ENCODE assay signal across 22 cellular contexts in genomic region chr1:163614346-163614745, GRCh38.
DNase-seq lines count a peak whose midpoint lies in the region; ATAC-seq and TF ChIP-seq lines count a peak whose summit lies in the region.
"Had no signal": no experiment of that assay in that cellular context is flagged by ENCODE, and none has a peak within 500 bp of the region (broad histone marks: within the 10 kb centered on the region; RNA-seq: fewer than 3 reads in every experiment).

No MANE protein-coding gene starts in this region.

- H3K4me2 ChIP-seq in H9 (ENCODE audit: insufficient read depth, insufficient read length, low read length) (no peak overlapping the region), mesendoderm (ENCODE audit: low read length) (no peak overlapping the region)
- H3K4me2 ChIP-seq: A549; BLaER1 treated with 17β-estradiol and CSF1 and Interleukin-3, amounts not matched to agents 10 nM and 100 nM had no signal

- H3K4ac ChIP-seq in H9 (ENCODE audit: low read depth, low read length): no peak overlapping the region
- H3K4ac ChIP-seq in mesendoderm (ENCODE audit: low read depth, low read length): no peak overlapping the region

- H3K4me1 ChIP-seq in H9 (ENCODE audit: insufficient read depth, low read length): peaks cover 12% of the 10 kb centered on the region
- peaks cover 4% of the 10 kb centered on the region for H3K4me1 ChIP-seq in mesendoderm (ENCODE audit: control insufficient read depth, low read depth, low read length)
- H3K4me1 ChIP-seq in HAP-1: peaks cover 16% of the 10 kb centered on the region
- H3K4me1 ChIP-seq: A549; BE2C; BLaER1 treated with 17β-estradiol and CSF1 and Interleukin-3, amounts not matched to agents 10 nM and 100 nM had no signal

- H3K18ac ChIP-seq in H9 (ENCODE audit: insufficient read length, low read depth, low read length): no peak overlapping the region
- H3K18ac ChIP-seq in mesendoderm (ENCODE audit: low read length): peak overlapping the region; percentile 87

- no peak overlapping the region for H2BK20ac ChIP-seq in H9 (ENCODE audit: low read depth, low read length, poor library complexity, severe bottlenecking)

- ATAC-seq in WTC11 (peak; percentile 26; the same call in 1 of the 2 replicates), HG03469 (IDR thresholded peaks at IDR 0.05; ENCODE audit: unreplicated experiment) (no peak), HG03095 (IDR thresholded peaks at IDR 0.05; ENCODE audit: unreplicated experiment) (no peak), GM19395 (IDR thresholded peaks at IDR 0.05; ENCODE audit: unreplicated experiment) (no peak)
- ATAC-seq: A549, GM12878 had no signal

- H3K27ac Mint-ChIP-seq in H9 (peak overlapping the region in 2 of 3 experiments; percentile 27 to 83; a peak in 4 of 7 replicates), WTC11 (peak overlapping the region; percentile 8; the same call in 1 of the 2 replicates)
- H3K27ac Mint-ChIP-seq: CD14-positive monocyte; CD4-positive, alpha-beta T cell; CD8-positive, alpha-beta memory T cell had no signal

- H3K36me3 ChIP-seq in mesendoderm (ENCODE audit: control insufficient read depth, insufficient read depth, low read length) (no peaks in the 10 kb centered on the region), HAP-1 (replicated peaks) (no peaks in the 10 kb centered on the region)
- H3K36me3 ChIP-seq: BE2C; BLaER1 treated with 17β-estradiol and CSF1 and Interleukin-3, amounts not matched to agents 10 nM and 100 nM had no signal

- H3K36me3 Mint-ChIP-seq in H9 (ENCODE audit: insufficient read depth in 1 of 3, low read depth in 3 of 3) (no peaks in the 10 kb centered on the region; a peak in 1 of 7 replicates), WTC11 (no peaks in the 10 kb centered on the region)
- H3K36me3 Mint-ChIP-seq: CD14-positive monocyte; CD8-positive, alpha-beta memory T cell had no signal

- H3K9me3 Mint-ChIP-seq in H9: 0 out of 5 replicates have a peak, but pooled peaks cover 0 to 3% of the 10 kb centered on the region in 2 experiments
- H3K9me3 Mint-ChIP-seq in WTC11: peaks cover 4% of the 10 kb centered on the region; the same call in 1 of the 2 replicates

- no peak overlapping the region for H2BK12ac ChIP-seq in H9 (ENCODE audit: insufficient read length, low read depth, low read length)

- POLR2A ChIA-PET in WTC11 (lab: Charles Lee): no interaction called here

- H3K23me2 ChIP-seq in H9 (ENCODE audit: insufficient read length, low read depth, low read length, poor library complexity, severe bottlenecking): no peaks in the 10 kb centered on the region

- no peak overlapping the region for H3K56ac ChIP-seq in H9 (ENCODE audit: insufficient read length, low read depth, low read length)
- peak overlapping the region; percentile 65 for H3K56ac ChIP-seq in mesendoderm (ENCODE audit: low read length)

- H2BK15ac ChIP-seq in H9 (ENCODE audit: low read depth, low read length): no peak overlapping the region
- H2BK15ac ChIP-seq in mesendoderm (replicated peaks; ENCODE audit: low read depth): no peak overlapping the region

- no peaks in the 10 kb centered on the region for H3K79me1 ChIP-seq in H9 (ENCODE audit: insufficient read depth, low read depth, low read length, poor library complexity, severe bottlenecking)
- no peaks in the 10 kb centered on the region for H3K79me1 ChIP-seq in mesendoderm (ENCODE audit: low read length)

- no peak for DNase-seq in H9
- no peak for DNase-seq in WTC11 (ENCODE audit: low spot score)
- DNase-seq in mesendoderm: peak; percentile 64
- no peak for DNase-seq in HAP-1 (ENCODE audit: low spot score in 2 of 2)
- DNase-seq: 8988T; ACHN; AML-193; BE2C; CD4-positive, alpha-beta T cell; CD8-positive, alpha-beta memory T cell; DMS 273 treated with DMSO at 0.1 percent for 48 hours; DMS79; EL; GDM1; HCEC 1CT had no signal

- no peak overlapping the region for H4K5ac ChIP-seq in H9 (ENCODE audit: insufficient read length, low read depth, low read length)
- peak overlapping the region; percentile 74 for H4K5ac ChIP-seq in mesendoderm (ENCODE audit: low read length)

- no peak for TF ChIP-seq CTCF in H9 (conservative IDR thresholded peaks at IDR 0.05)
- no peak for TF ChIP-seq CTCF in WTC11 (IDR thresholded peaks at IDR 0.05)

- no peak overlapping the region for H3K14ac ChIP-seq in H9 (ENCODE audit: insufficient read depth, low read length)

- H2AFZ ChIP-seq in H9 (ENCODE audit: low read length): no peak overlapping the region

- H3K27ac ChIP-seq in H9 (ENCODE audit: insufficient read length, low read depth, low read length): no peak overlapping the region
- peak overlapping the region; percentile 56 for H3K27ac ChIP-seq in mesendoderm (ENCODE audit: low read depth, low read length)
- H3K27ac ChIP-seq: A549; BLaER1 treated with 17β-estradiol and CSF1 and Interleukin-3, amounts not matched to agents 10 nM and 100 nM had no signal

- H2AK5ac ChIP-seq in H9 (ENCODE audit: insufficient read length, low read length) (no peak overlapping the region), mesendoderm (ENCODE audit: low read length) (no peak overlapping the region)

- H3K27me3 Mint-ChIP-seq in H9 (ENCODE audit: low read depth) (no peaks in the 10 kb centered on the region), WTC11 (ENCODE audit: low read depth) (no peaks in the 10 kb centered on the region)
- H3K27me3 Mint-ChIP-seq: CD4-positive, alpha-beta T cell had no signal

- H3K4me1 Mint-ChIP-seq in H9: peaks cover 49 to 56% of the 10 kb centered on the region in 2 experiments
- H3K4me1 Mint-ChIP-seq in WTC11: peaks cover 51% of the 10 kb centered on the region
- H3K4me1 Mint-ChIP-seq: CD14-positive monocyte; CD8-positive, alpha-beta memory T cell had no signal

- no peak overlapping the region for H2BK5ac ChIP-seq in H9 (ENCODE audit: insufficient read length, low read length)
- H2BK5ac ChIP-seq in mesendoderm (ENCODE audit: low read length): peak overlapping the region; percentile 20

- H4K20me1 ChIP-seq in H9 (ENCODE audit: control insufficient read depth, insufficient read depth, insufficient read length): no peaks in the 10 kb centered on the region
- H4K20me1 ChIP-seq: BLaER1 treated with 17β-estradiol and CSF1 and Interleukin-3, amounts not matched to agents 10 nM and 100 nM had no signal

- WGBS in H9 (ENCODE audit: extremely low coverage, insufficient read length, low lambda C conversion rate): no CpG with 5 or more reads among the region's 2 CpGs
- WGBS in mesendoderm (ENCODE audit: extremely low coverage, insufficient coverage, low lambda C conversion rate): no CpG with 5 or more reads among the region's 2 CpGs

- no peak overlapping the region for H4K8ac ChIP-seq in H9 (replicated peaks; ENCODE audit: insufficient read length, low read depth, low read length)
- H4K8ac ChIP-seq in mesendoderm (ENCODE audit: low read depth, low read length): no peak overlapping the region

- H3K4me3 Mint-ChIP-seq in H9 (no peak overlapping the region), WTC11 (no peak overlapping the region)
- H3K4me3 Mint-ChIP-seq: CD14-positive monocyte; CD4-positive, alpha-beta T cell; CD8-positive, alpha-beta memory T cell had no signal

- no peak overlapping the region for H3T11ph ChIP-seq in H9 (ENCODE audit: low read length)

- H3K4me3 ChIP-seq in mesendoderm (ENCODE audit: low read length) (no peak overlapping the region), HAP-1 (no peak overlapping the region)
- H3K4me3 ChIP-seq: A549; BLaER1 treated with 17β-estradiol and CSF1 and Interleukin-3, amounts not matched to agents 10 nM and 100 nM; GM12878 had no signal

- H3K27me3 ChIP-seq in H9 (ENCODE audit: insufficient read depth, low read length): no peaks in the 10 kb centered on the region
- H3K27me3 ChIP-seq in mesendoderm (ENCODE audit: insufficient read depth, low read length, poor library complexity): no peaks in the 10 kb centered on the region
- H3K27me3 ChIP-seq in HAP-1 (ENCODE audit: low read depth): no peaks in the 10 kb centered on the region
- H3K27me3 ChIP-seq: BE2C; BLaER1 treated with 17β-estradiol and CSF1 and Interleukin-3, amounts not matched to agents 10 nM and 100 nM had no signal

- no peak overlapping the region for H3K23ac ChIP-seq in H9 (ENCODE audit: insufficient read length, low read depth, low read length)
- no peak overlapping the region for H3K23ac ChIP-seq in mesendoderm (ENCODE audit: low read length)

- no peak overlapping the region for H2BK120ac ChIP-seq in H9 (ENCODE audit: low read depth, low read length, poor library complexity, severe bottlenecking)
- H2BK120ac ChIP-seq in mesendoderm (ENCODE audit: low read depth, low read length): no peak overlapping the region

- H3K9ac ChIP-seq in H9 (ENCODE audit: extremely low read depth, insufficient read length, low read length) (no peak overlapping the region), mesendoderm (ENCODE audit: low read length) (no peak overlapping the region)
- H3K9ac ChIP-seq: BLaER1 treated with 17β-estradiol and CSF1 and Interleukin-3, amounts not matched to agents 10 nM and 100 nM had no signal

- in situ Hi-C loops in HAP-1 (cut with MboI; ENCODE audit: low sequenced_read_pairs): no loop called here

- H3K9me3 ChIP-seq in H9 (ENCODE audit: control insufficient read depth, low read depth, low read length): no peaks in the 10 kb centered on the region
- H3K9me3 ChIP-seq in HAP-1: no peaks in the 10 kb centered on the region
- H3K9me3 ChIP-seq: A549, BE2C had no signal

- CTCF ChIA-PET in WTC11 (lab: Charles Lee): interaction anchor here (1.0 kb wide), 1 partner anchor 260 kb away, joined by 3 read pairs; no protein-coding TSS in a partner anchor

- no peak overlapping the region for H4K91ac ChIP-seq in H9 (ENCODE audit: insufficient read length, low read depth, low read length)

- H3K79me2 ChIP-seq in H9 (ENCODE audit: insufficient read depth, low read length) (no peaks in the 10 kb centered on the region), mesendoderm (ENCODE audit: control insufficient read depth, insufficient read depth, low read length) (no peaks in the 10 kb centered on the region)

TF ChIP-seq in WTC11, 78 proteins besides CTCF, POLR2A, EP300 and RAD21 (continues in another document):
- TF ChIP-seq TCF7 (CRISPR knock-in tag; IDR thresholded peaks at IDR 0.05; ENCODE audit: low read depth) (no peak), EMX1 (CRISPR knock-in tag; IDR thresholded peaks at IDR 0.05) (no peak), NFATC4 (CRISPR knock-in tag; IDR thresholded peaks at IDR 0.05) (no peak), E2F4 (CRISPR knock-in tag; IDR thresholded peaks at IDR 0.05; ENCODE audit: borderline replicate concordance, low read depth) (no peak), ZNF219 (CRISPR knock-in tag; IDR thresholded peaks at IDR 0.05; ENCODE audit: borderline replicate concordance) (no peak), NR2C2 (CRISPR knock-in tag; IDR thresholded peaks at IDR 0.05) (no peak), MYBL2 (CRISPR knock-in tag; IDR thresholded peaks at IDR 0.05) (no peak)
